10 cellular contexts compared by ENCODE assay signal in genomic region chr15:92646216-92646615, GRCh38.
"Had no signal": no experiment of that assay in that cellular context is flagged by ENCODE, and none has a peak within 500 bp of the region (broad histone marks: within the 10 kb centered on the region; RNA-seq: fewer than 3 reads in every experiment).

No MANE protein-coding gene starts in this region.

- ATAC-seq: left lung, natural killer cell had no signal

- H3K9me3 ChIP-seq: esophagus muscularis mucosa, ovary, thoracic aorta had no signal

- H3K4me1 Mint-ChIP-seq: natural killer cell had no signal

- H3K27me3 Mint-ChIP-seq: stimulated activated naive CD8-positive, alpha-beta T cell treated with anti-CD3 and anti-CD28 coated beads, Interleukin-15, Interleukin-2, amounts not matched to agents 100 ng/mL and 50 ng/mL, for 24 hours had no signal

- H3K4me3 ChIP-seq: esophagus muscularis mucosa, left lung, ovary, thoracic aorta had no signal

- H3K27ac ChIP-seq: esophagus muscularis mucosa, left lung, ovary, thoracic aorta had no signal

- H3K27me3 ChIP-seq: esophagus muscularis mucosa, left lung, ovary had no signal

- H3K9me3 Mint-ChIP-seq: stimulated activated naive CD8-positive, alpha-beta T cell treated with anti-CD3 and anti-CD28 coated beads, Interleukin-15, Interleukin-2, amounts not matched to agents 100 ng/mL and 50 ng/mL, for 24 hours had no signal

- H3K36me3 ChIP-seq: esophagus muscularis mucosa, left lung, ovary, thoracic aorta had no signal

- H3K27ac Mint-ChIP-seq: activated CD4-positive, alpha-beta memory T cell treated with anti-CD3 and anti-CD28 coated beads for 36 hours; natural killer cell; stimulated activated naive CD8-positive, alpha-beta T cell treated with anti-CD3 and anti-CD28 coated beads, Interleukin-15, Interleukin-2, amounts not matched to agents 100 ng/mL and 50 ng/mL, for 24 hours had no signal

- H3K36me3 Mint-ChIP-seq: natural killer cell had no signal

- DNase-seq: activated CD4-positive, alpha-beta memory T cell treated with anti-CD3 and anti-CD28 coated beads for 36 hours; activated CD8-positive, alpha-beta memory T cell treated with anti-CD3 and anti-CD28 coated beads, Interleukin-2, amount 50 U/mL, for 4 hours; aorta; left lung; natural killer cell; stimulated activated CD4-positive, alpha-beta T cell treated with anti-CD3 and anti-CD28 coated beads, Interleukin-4, amount 100 ng/mL, for 24 hours had no signal

- H3K4me3 Mint-ChIP-seq: activated CD4-positive, alpha-beta memory T cell treated with anti-CD3 and anti-CD28 coated beads for 36 hours; natural killer cell; stimulated activated naive CD8-positive, alpha-beta T cell treated with anti-CD3 and anti-CD28 coated beads, Interleukin-15, Interleukin-2, amounts not matched to agents 100 ng/mL and 50 ng/mL, for 24 hours had no signal
